In genomic region chr6:99591673-99592364, GRCh38 we compare ENCODE assay signal across 1 cellular context.
TF ChIP-seq lines count a peak whose summit lies in the region.

No MANE protein-coding gene starts in this region.

TF ChIP-seq in GM23338, 12 proteins besides CTCF, POLR2A, EP300 and RAD21 (continued from another document):
- TF ChIP-seq, protein P1, sequence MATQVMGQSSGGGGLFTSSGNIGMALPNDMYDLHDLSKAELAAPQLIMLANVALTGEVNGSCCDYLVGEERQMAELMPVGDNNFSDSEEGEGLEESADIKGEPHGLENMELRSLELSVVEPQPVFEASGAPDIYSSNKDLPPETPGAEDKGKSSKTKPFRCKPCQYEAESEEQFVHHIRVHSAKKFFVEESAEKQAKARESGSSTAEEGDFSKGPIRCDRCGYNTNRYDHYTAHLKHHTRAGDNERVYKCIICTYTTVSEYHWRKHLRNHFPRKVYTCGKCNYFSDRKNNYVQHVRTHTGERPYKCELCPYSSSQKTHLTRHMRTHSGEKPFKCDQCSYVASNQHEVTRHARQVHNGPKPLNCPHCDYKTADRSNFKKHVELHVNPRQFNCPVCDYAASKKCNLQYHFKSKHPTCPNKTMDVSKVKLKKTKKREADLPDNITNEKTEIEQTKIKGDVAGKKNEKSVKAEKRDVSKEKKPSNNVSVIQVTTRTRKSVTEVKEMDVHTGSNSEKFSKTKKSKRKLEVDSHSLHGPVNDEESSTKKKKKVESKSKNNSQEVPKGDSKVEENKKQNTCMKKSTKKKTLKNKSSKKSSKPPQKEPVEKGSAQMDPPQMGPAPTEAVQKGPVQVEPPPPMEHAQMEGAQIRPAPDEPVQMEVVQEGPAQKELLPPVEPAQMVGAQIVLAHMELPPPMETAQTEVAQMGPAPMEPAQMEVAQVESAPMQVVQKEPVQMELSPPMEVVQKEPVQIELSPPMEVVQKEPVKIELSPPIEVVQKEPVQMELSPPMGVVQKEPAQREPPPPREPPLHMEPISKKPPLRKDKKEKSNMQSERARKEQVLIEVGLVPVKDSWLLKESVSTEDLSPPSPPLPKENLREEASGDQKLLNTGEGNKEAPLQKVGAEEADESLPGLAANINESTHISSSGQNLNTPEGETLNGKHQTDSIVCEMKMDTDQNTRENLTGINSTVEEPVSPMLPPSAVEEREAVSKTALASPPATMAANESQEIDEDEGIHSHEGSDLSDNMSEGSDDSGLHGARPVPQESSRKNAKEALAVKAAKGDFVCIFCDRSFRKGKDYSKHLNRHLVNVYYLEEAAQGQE (IDR thresholded peaks at IDR 0.05; ENCODE audit: unreplicated experiment) = no peak
TF ChIP-seq in GM23338: peak in this region for 1.
